In the genomic region with DNA sequence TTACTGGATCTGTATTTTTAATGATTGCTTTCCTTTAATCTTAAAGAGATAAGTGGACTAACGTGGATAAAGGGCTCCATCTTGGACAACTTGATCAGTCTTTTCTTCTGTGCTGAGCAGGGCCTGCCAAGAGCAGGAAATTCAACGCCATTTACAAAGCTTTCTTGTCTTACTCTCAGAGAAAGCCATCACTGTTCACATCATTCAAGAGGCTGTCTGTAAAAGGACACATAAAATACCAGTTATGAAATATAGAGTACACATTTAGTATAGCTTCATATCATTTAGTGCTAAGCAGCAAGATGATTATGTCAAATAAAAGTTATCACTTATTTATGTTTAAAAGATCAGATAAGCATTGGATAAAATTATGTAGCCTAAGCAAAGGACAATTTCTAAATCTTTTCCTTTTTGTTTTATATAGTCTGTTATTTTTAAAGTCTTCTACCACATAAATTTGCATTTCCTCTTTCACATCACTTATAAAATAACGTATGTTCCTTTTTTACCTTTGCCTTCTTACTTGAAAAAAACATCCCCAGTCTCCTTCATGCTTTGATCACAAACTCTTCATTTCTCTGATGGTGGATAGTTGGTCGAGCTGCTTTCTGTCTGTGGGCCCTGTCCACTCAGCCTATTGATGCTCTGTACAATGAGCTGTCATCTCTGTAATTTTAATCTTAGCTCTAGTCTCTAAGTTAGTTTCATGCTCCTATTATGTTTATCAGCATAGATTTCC, we compare ENCODE assay signal across 11 cellular contexts. TPM values are rescaled to one million over a fixed set of nuclear protein-coding genes. Genes with fewer than 3 reads are reported as not detected.
DNase-seq lines count a peak whose midpoint lies in the region; ATAC-seq and TF ChIP-seq lines count a peak whose summit lies in the region.
"Had no signal": no experiment of that assay in that cellular context is flagged by ENCODE, and none has a peak within 500 bp of the region (broad histone marks: within the 10 kb centered on the region; RNA-seq: fewer than 3 reads in every experiment).

No MANE protein-coding gene starts in this region.

- H3K4me3 ChIP-seq in GM23248 (no peak overlapping the region), body of pancreas (no peak overlapping the region)
- H3K4me3 ChIP-seq: SJSA1 had no signal

- H2AFZ ChIP-seq in GM23248: 0 out of 2 replicates have a peak overlapping the region, but pooled peaks have one; percentile 96

- no peaks in the 10 kb centered on the region for H3K9me3 Mint-ChIP-seq in activated B cell treated with CpG ODN at 0.5 μM for 24 hours

- no peaks in the 10 kb centered on the region for H3K27me3 ChIP-seq in GM23248 (replicated peaks; ENCODE audit: insufficient read depth)
- H3K27me3 ChIP-seq in body of pancreas: no peaks in the 10 kb centered on the region
- H3K27me3 ChIP-seq: brain microvascular endothelial cell, SJSA1 had no signal

- DNase-seq in Ammon's horn (ENCODE audit: low spot score): peak; percentile 60
- DNase-seq in GM23248: no peak
- DNase-seq in activated B cell treated with CpG ODN at 0.5 μM for 24 hours: no peak
- DNase-seq in midbrain (lab: John Stamatoyannopoulos, UW): peak; percentile 37
- no peak for DNase-seq in body of pancreas
- DNase-seq in H4 (ENCODE audit: low spot score): no peak
- DNase-seq in stimulated activated CD4-positive, alpha-beta T cell treated with anti-CD3 and anti-CD28 coated beads, Interleukin-4, amount 100 ng/mL, for 24 hours: no peak
- DNase-seq: brain microvascular endothelial cell, NCI-H2171 had no signal

- peak overlapping the region; percentile 100 for H3K27ac Mint-ChIP-seq in activated B cell treated with CpG ODN at 0.5 μM for 24 hours

- H3K79me2 ChIP-seq in GM23248 (ENCODE audit: insufficient read depth): peaks cover 20% of the 10 kb centered on the region

- ATAC-seq in activated B cell treated with CpG ODN at 0.5 μM for 24 hours (ENCODE audit: low read depth) (no peak), body of pancreas (no peak), HG02938 (IDR thresholded peaks at IDR 0.05; ENCODE audit: unreplicated experiment) (no peak)

- H3K9me3 ChIP-seq in GM23248 (ENCODE audit: low read depth) (no peaks in the 10 kb centered on the region), body of pancreas (no peaks in the 10 kb centered on the region)
- H3K9me3 ChIP-seq: SJSA1 had no signal

- peaks cover 19% of the 10 kb centered on the region for H3K36me3 Mint-ChIP-seq in activated B cell treated with CpG ODN at 0.5 μM for 24 hours (ENCODE audit: low read depth)

- POLR2A ChIA-PET in activated B cell treated with CpG ODN at 0.5 μM for 24 hours (lab: Charles Lee): interaction anchor here (0.6 to 8.7 kb wide), 11 partner anchors 9 to 79 kb away, joined by 3 to 132 read pairs (median 6); a partner anchor contains a TSS

- intact Hi-C loops in activated B cell treated with CpG ODN at 0.5 μM for 24 hours (cut with micrococcal nuclease) (loop anchor here (1.0 to 5.0 kb wide), 3 partner anchors 9 to 1433 kb away; a partner anchor contains a TSS), body of pancreas (cut with DNase I) (no loop called here)

- CTCF ChIA-PET in activated B cell treated with CpG ODN at 0.5 μM for 24 hours (lab: Charles Lee): interaction anchor here (0.9 to 7.1 kb wide), 8 partner anchors 34 to 103 kb away, joined by 3 to 60 read pairs (median 11); no protein-coding TSS in a partner anchor

- no peak overlapping the region for H3K4me2 ChIP-seq in GM23248 (ENCODE audit: unreplicated experiment)

- no peak overlapping the region for H3K9ac ChIP-seq in GM23248

- no peak for TF ChIP-seq POLR2A in body of pancreas (IDR thresholded peaks at IDR 0.05)

- no peak overlapping the region for H3K27ac ChIP-seq in GM23248
- H3K27ac ChIP-seq in body of pancreas: no peak overlapping the region
- H3K27ac ChIP-seq: brain microvascular endothelial cell, SJSA1 had no signal

- H3K36me3 ChIP-seq in GM23248 (ENCODE audit: low read depth) (0 out of 2 replicates have a peak, but pooled peaks cover 5% of the 10 kb centered on the region), body of pancreas (replicated peaks in 1 of 2; ENCODE audit: insufficient read depth in 1 of 2, low read depth in 2 of 2) (no peaks in the 10 kb centered on the region)
- H3K36me3 ChIP-seq: brain microvascular endothelial cell had no signal

- H3F3A ChIP-seq in GM23248 (ENCODE audit: insufficient read depth): no peaks in the 10 kb centered on the region

- peaks cover 20% of the 10 kb centered on the region for H3K4me1 ChIP-seq in GM23248 (ENCODE audit: insufficient read depth)
- H3K4me1 ChIP-seq in body of pancreas: peaks cover 21% of the 10 kb centered on the region

- H3K4me3 Mint-ChIP-seq in activated B cell treated with CpG ODN at 0.5 μM for 24 hours: peak overlapping the region; percentile 99

- no peaks in the 10 kb centered on the region; the same call in 1 of the 2 replicates for H4K20me1 ChIP-seq in GM23248 (ENCODE audit: insufficient read depth)

- H3K4me1 Mint-ChIP-seq in activated B cell treated with CpG ODN at 0.5 μM for 24 hours: peaks cover 79% of the 10 kb centered on the region

- no peaks in the 10 kb centered on the region for H3K27me3 Mint-ChIP-seq in activated B cell treated with CpG ODN at 0.5 μM for 24 hours

- TF ChIP-seq CTCF in activated B cell treated with CpG ODN at 0.5 μM for 24 hours (IDR thresholded peaks at IDR 0.05) (no peak), body of pancreas (IDR thresholded peaks at IDR 0.05) (no peak)

- H3K9me2 ChIP-seq in GM23248 (ENCODE audit: insufficient read depth): no peaks in the 10 kb centered on the region

- in situ Hi-C loops in GM23248 (cut with MboI): no loop called here

- 67 to 68% methylated on average over 4 of the region's 4 CpGs for WGBS in GM23248 (ENCODE audit: low coverage in 1 of 2, low lambda C conversion rate in 2 of 2, missing lambda C conversion rate in 2 of 2), 2 experiments
- 67 to 69% methylated on average over 4 of the region's 4 CpGs for WGBS in body of pancreas, 2 donors

RNA-seq across cellular contexts. Expression of a gene that starts 2.1 kb away (rescaled TPM):
- total RNA-seq in GM23248 (2014; rRNA removed; shearing (Covaris generic)): 34.0 and 40.0 TPM in 2 replicates
- 31.2 and 32.6 TPM in 2 replicates for polyA plus RNA-seq in GM23248 (2016; fragmentation: Nextera tagmentation; extraction: Ambion mirVana)
- total RNA-seq in activated B cell treated with CpG ODN at 0.5 μM for 24 hours: 32.0 and 34.6 TPM in 2 replicates
- total RNA-seq in body of pancreas: 10 to 100 TPM; 13.5 to 13.7 TPM
- 21.3 and 23.0 TPM in 2 replicates for total RNA-seq in H4 (2014; rRNA removed; shearing (Covaris generic))

Comparison
In these comparisons a context has a peak if more than half of its experiments do, and no peak if none do; other contexts are left out.
1. DNase-seq: peak in Ammon's horn (single experiment) and midbrain (single experiment); none in GM23248 (single experiment), activated B cell treated with CpG ODN at 0.5 μM for 24 hours (single experiment), body of pancreas (0 of 4), H4 (single experiment) and stimulated activated CD4-positive, alpha-beta T cell treated with anti-CD3 and anti-CD28 coated beads, Interleukin-4, amount 100 ng/mL, for 24 hours (single experiment).